Comparison of ENCODE assay signal across 1 cellular context in the genomic region with DNA sequence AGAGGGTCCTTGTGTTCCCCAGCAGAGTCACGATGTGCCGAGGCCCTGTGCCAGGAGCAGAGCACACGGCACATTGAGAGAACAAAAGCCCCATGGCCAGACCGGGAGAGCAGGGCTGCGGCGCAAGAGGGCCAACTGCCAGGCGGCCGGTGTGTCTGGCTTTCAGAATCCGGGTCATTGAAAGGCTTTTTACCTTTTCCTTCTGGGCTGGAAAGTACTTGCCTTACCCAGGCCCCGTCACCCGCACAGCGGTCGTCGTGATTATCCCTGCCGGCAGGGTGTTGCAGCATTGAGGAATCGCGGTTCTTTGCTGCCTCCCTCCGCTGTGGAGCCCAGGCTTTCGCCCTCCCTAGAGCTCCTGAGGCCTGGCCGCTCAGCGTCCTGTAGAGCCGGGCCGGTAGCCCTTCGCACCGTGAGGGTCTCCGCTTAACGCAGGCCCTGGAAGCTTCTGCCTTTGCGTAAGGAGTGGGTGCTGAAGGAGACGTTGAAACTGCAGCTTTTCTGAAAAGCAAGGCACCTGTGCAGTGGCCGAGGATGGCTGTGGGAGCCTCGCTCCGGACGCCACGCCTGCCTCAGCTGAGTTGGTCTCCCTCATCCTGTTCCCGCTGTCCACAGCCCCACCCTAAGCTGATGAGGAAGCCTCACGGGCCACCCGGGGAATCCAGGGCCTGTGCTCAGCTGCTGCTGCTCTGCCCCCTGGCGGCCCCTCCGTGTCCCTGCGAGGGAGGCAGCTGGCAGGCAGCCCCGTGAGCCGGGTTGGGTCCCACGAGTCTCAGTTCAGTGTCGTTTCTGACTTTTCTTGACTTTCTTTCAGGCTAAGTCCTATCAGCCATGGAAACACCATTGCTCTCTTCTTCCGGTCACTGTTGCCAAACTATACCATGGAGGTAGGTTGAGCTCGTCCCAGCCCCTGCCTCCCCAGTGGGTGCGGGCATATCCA.
TF ChIP-seq lines count a peak whose summit lies in the region.

No MANE protein-coding gene starts in this region.

TF ChIP-seq in HCT116, 20 proteins besides CTCF, POLR2A, EP300 and RAD21:
- TF ChIP-seq, protein P1, sequence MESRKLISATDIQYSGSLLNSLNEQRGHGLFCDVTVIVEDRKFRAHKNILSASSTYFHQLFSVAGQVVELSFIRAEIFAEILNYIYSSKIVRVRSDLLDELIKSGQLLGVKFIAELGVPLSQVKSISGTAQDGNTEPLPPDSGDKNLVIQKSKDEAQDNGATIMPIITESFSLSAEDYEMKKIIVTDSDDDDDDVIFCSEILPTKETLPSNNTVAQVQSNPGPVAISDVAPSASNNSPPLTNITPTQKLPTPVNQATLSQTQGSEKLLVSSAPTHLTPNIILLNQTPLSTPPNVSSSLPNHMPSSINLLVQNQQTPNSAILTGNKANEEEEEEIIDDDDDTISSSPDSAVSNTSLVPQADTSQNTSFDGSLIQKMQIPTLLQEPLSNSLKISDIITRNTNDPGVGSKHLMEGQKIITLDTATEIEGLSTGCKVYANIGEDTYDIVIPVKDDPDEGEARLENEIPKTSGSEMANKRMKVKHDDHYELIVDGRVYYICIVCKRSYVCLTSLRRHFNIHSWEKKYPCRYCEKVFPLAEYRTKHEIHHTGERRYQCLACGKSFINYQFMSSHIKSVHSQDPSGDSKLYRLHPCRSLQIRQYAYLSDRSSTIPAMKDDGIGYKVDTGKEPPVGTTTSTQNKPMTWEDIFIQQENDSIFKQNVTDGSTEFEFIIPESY (IDR thresholded peaks at IDR 0.05; ENCODE audit: extremely low read depth, insufficient replicate concordance, low read length) = no peak
- no peak for TF ChIP-seq FOSL1 (IDR thresholded peaks at IDR 0.05; ENCODE audit: low read depth)
- TF ChIP-seq POLR2AphosphoS5 (IDR thresholded peaks at IDR 0.05; ENCODE audit: low read depth, low read length) = peak; percentile 57
- TF ChIP-seq YY1 (IDR thresholded peaks at IDR 0.05; ENCODE audit: extremely low read depth, insufficient replicate concordance, low read depth, low read length) = peak; percentile 62
- TF ChIP-seq, protein P2, sequence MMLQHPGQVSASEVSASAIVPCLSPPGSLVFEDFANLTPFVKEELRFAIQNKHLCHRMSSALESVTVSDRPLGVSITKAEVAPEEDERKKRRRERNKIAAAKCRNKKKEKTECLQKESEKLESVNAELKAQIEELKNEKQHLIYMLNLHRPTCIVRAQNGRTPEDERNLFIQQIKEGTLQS (IDR thresholded peaks at IDR 0.05) = no peak
